In the genomic region with DNA sequence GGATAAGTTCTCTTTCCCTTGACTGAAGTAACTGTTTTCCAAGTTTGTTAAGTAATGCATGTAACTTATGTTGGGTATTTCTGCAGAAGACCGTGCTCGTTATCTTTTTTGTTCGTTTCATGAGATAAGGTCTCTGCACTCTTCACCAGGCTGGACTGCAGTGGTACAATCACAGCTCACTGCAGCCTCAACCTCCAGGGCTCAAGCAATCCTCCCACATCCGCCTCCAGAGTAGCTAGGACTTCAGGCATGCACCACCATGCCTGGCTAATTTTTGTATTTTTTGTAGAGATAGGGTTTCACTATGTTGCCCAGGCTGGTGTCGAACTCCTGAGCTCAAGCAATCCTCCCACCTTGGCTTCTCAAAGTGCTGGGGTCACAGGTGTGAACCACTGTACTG, we compare ENCODE assay signal across 6 cellular contexts.
DNase-seq lines count a peak whose midpoint lies in the region; ATAC-seq, FAIRE-seq and TF ChIP-seq lines count a peak whose summit lies in the region.
"Not testable (repeated sequence)": the region's sequence is repeated elsewhere in the genome, so short reads cannot be mapped to it uniquely, and the experiment has no call there.

No MANE protein-coding gene starts in this region.

- H3K9me3 ChIP-seq in CD8-positive, alpha-beta T cell (ENCODE audit: low read length); T-helper 17 cell (ENCODE audit: control insufficient read depth, low read length, poor library complexity, severe bottlenecking); keratinocyte (ENCODE audit: control insufficient read depth, low read depth, low read length); trophoblast cell (ENCODE audit: insufficient read depth, low read depth, low read length): not testable (repeated sequence)

- not testable (repeated sequence) for H3K79me2 ChIP-seq in keratinocyte (ENCODE audit: control insufficient read depth, insufficient read depth, low read length); trophoblast cell (ENCODE audit: control insufficient read depth, insufficient read depth, low read length, poor library complexity)

- not testable (repeated sequence) for H3K27me3 ChIP-seq in CD8-positive, alpha-beta T cell (ENCODE audit: insufficient read depth, low read length); bronchial epithelial cell (ENCODE audit: control insufficient read depth, insufficient read depth, low read length); keratinocyte (ENCODE audit: control insufficient read depth, extremely low read depth, insufficient read depth, low read length); trophoblast cell (ENCODE audit: insufficient read depth, low read length)

- not testable (repeated sequence) for H3K4me1 ChIP-seq in CD8-positive, alpha-beta T cell (ENCODE audit: insufficient read depth, low read length); keratinocyte (ENCODE audit: control insufficient read depth, extremely low read depth, insufficient read depth, low read length); trophoblast cell (ENCODE audit: control insufficient read depth in 1 of 2, insufficient read depth in 2 of 2, low read length in 2 of 2)

- not testable (repeated sequence) for H2AK5ac ChIP-seq in trophoblast cell (ENCODE audit: low read length)

- H3K27ac Mint-ChIP-seq in CD8-positive, alpha-beta T cell: peak overlapping the region; percentile 18
- peak overlapping the region; percentile 32 for H3K27ac Mint-ChIP-seq in T-helper 17 cell
- H3K27ac Mint-ChIP-seq in stimulated activated effector memory CD8-positive, alpha-beta T cell treated with anti-CD3 and anti-CD28 coated beads, Interleukin-12 subunit alpha, Interleukin-12 subunit beta, amount 100 ng/mL, for 72 hours: peak overlapping the region; percentile 38

- H4K20me1 ChIP-seq in keratinocyte (ENCODE audit: control insufficient read depth, extremely low read depth, insufficient read depth, low read length): not testable (repeated sequence)

- not testable (repeated sequence) for H4K12ac ChIP-seq in trophoblast cell (ENCODE audit: low read depth, low read length)

- intact Hi-C loops in CD8-positive, alpha-beta T cell (cut with DNase I, micrococcal nuclease): not testable (repeated sequence)

- H3K4me3 ChIP-seq in CD8-positive, alpha-beta T cell (ENCODE audit: low read depth, low read length); bronchial epithelial cell (ENCODE audit: low read depth, low read length); keratinocyte (ENCODE audit: control insufficient read depth in 2 of 3, extremely low read depth in 1 of 3, insufficient read depth in 2 of 3, low read depth in 1 of 3, low read length in 3 of 3); trophoblast cell (ENCODE audit: low read depth, low read length): not testable (repeated sequence)

- not testable (repeated sequence) for H3K36me3 ChIP-seq in CD8-positive, alpha-beta T cell (ENCODE audit: insufficient read depth, low read length); bronchial epithelial cell (ENCODE audit: control insufficient read depth, insufficient read depth, low read length); keratinocyte (ENCODE audit: control insufficient read depth in 2 of 2, extremely low read depth in 1 of 2, insufficient read depth in 2 of 2, low read length in 2 of 2); trophoblast cell (ENCODE audit: control insufficient read depth in 1 of 2, insufficient read depth in 2 of 2, low read length in 2 of 2)

- H3K4me2 ChIP-seq in keratinocyte (ENCODE audit: control insufficient read depth, extremely low read depth, insufficient read depth, low read depth, low read length); trophoblast cell (ENCODE audit: low read length): not testable (repeated sequence)

- dilution Hi-C loops in keratinocyte (cut with MboI; ENCODE audit: extremely low pct_ligation_motif_present, low sequenced_read_pairs): not testable (repeated sequence)

- H3K4ac ChIP-seq in trophoblast cell (ENCODE audit: low read depth, low read length): not testable (repeated sequence)

- FAIRE-seq in bronchial epithelial cell (lab: Jason Lieb, UNC): peak; percentile 43
- FAIRE-seq in keratinocyte (lab: Jason Lieb, UNC): peak; percentile 5

- not testable (repeated sequence) for H4K91ac ChIP-seq in trophoblast cell (ENCODE audit: low read depth, low read length)

- WGBS in trophoblast cell (ENCODE audit: extremely low coverage, insufficient coverage, insufficient read length): no CpG with 5 or more reads among the region's 5 CpGs

- not testable (repeated sequence) for ATAC-seq in CD8-positive, alpha-beta T cell; T-helper 17 cell; stimulated activated effector memory CD8-positive, alpha-beta T cell treated with anti-CD3 and anti-CD28 coated beads, Interleukin-12 subunit alpha, Interleukin-12 subunit beta, amount 100 ng/mL, for 72 hours

- H3K4me1 Mint-ChIP-seq in CD8-positive, alpha-beta T cell (ENCODE audit: low read depth); T-helper 17 cell; stimulated activated effector memory CD8-positive, alpha-beta T cell treated with anti-CD3 and anti-CD28 coated beads, Interleukin-12 subunit alpha, Interleukin-12 subunit beta, amount 100 ng/mL, for 72 hours: not testable (repeated sequence)

- H3K36me3 Mint-ChIP-seq in CD8-positive, alpha-beta T cell: peaks cover 48% of the 10 kb centered on the region
- not testable (repeated sequence) for H3K36me3 Mint-ChIP-seq in T-helper 17 cell (ENCODE audit: low read depth)
- H3K36me3 Mint-ChIP-seq in stimulated activated effector memory CD8-positive, alpha-beta T cell treated with anti-CD3 and anti-CD28 coated beads, Interleukin-12 subunit alpha, Interleukin-12 subunit beta, amount 100 ng/mL, for 72 hours: peaks cover 59% of the 10 kb centered on the region

- CTCF ChIA-PET in CD8-positive, alpha-beta T cell (lab: Charles Lee): not testable (repeated sequence)

- H2BK12ac ChIP-seq in trophoblast cell (ENCODE audit: low read length): not testable (repeated sequence)

- not testable (repeated sequence) for H3K14ac ChIP-seq in trophoblast cell (ENCODE audit: low read length)

- H2BK120ac ChIP-seq in trophoblast cell (ENCODE audit: insufficient read depth, low read length, poor library complexity): not testable (repeated sequence)

- H3K9me1 ChIP-seq in keratinocyte (ENCODE audit: control insufficient read depth, extremely low read depth, insufficient read depth, low read length): not testable (repeated sequence)

- H3K79me1 ChIP-seq in trophoblast cell (ENCODE audit: low read length): not testable (repeated sequence)

- not testable (repeated sequence) for TF ChIP-seq CTCF in CD8-positive, alpha-beta T cell (IDR thresholded peaks at IDR 0.05); bronchial epithelial cell (IDR thresholded peaks at IDR 0.05; ENCODE audit: insufficient read depth, low read length, severe bottlenecking); keratinocyte (optimal IDR thresholded peaks at IDR 0.05 in 1 of 3, IDR thresholded peaks at IDR 0.05 in 1 of 3, conservative IDR thresholded peaks at IDR 0.05 in 1 of 3; ENCODE audit: extremely low read depth in 1 of 3, insufficient read depth in 2 of 3, low read length in 3 of 3)

- H3K27ac ChIP-seq in CD8-positive, alpha-beta T cell (ENCODE audit: low read depth, low read length); keratinocyte (ENCODE audit: control insufficient read depth, insufficient read depth, low read length); trophoblast cell (ENCODE audit: low read depth, low read length): not testable (repeated sequence)

- not testable (repeated sequence) for H3K9ac ChIP-seq in keratinocyte (ENCODE audit: control insufficient read depth, extremely low read depth, insufficient read depth, low read length); trophoblast cell (ENCODE audit: low read length)

- H3K18ac ChIP-seq in trophoblast cell (ENCODE audit: low read length): not testable (repeated sequence)

- not testable (repeated sequence) for DNase-seq in CD8-positive, alpha-beta T cell; T-helper 17 cell; bronchial epithelial cell (ENCODE audit: low read depth); keratinocyte (ENCODE audit: low read depth, low spot score); stimulated activated effector memory CD8-positive, alpha-beta T cell treated with anti-CD3 and anti-CD28 coated beads, Interleukin-12 subunit alpha, Interleukin-12 subunit beta, amount 100 ng/mL, for 72 hours (ENCODE audit: low spot score in 2 of 2)
- DNase-seq in trophoblast cell: peak; percentile 77 to 78

- not testable (repeated sequence) for H3K23ac ChIP-seq in trophoblast cell (ENCODE audit: low read length)

- H3K4me3 Mint-ChIP-seq in CD8-positive, alpha-beta T cell; T-helper 17 cell; stimulated activated effector memory CD8-positive, alpha-beta T cell treated with anti-CD3 and anti-CD28 coated beads, Interleukin-12 subunit alpha, Interleukin-12 subunit beta, amount 100 ng/mL, for 72 hours: not testable (repeated sequence)

- H3K9me3 Mint-ChIP-seq in CD8-positive, alpha-beta T cell; stimulated activated effector memory CD8-positive, alpha-beta T cell treated with anti-CD3 and anti-CD28 coated beads, Interleukin-12 subunit alpha, Interleukin-12 subunit beta, amount 100 ng/mL, for 72 hours: not testable (repeated sequence)

- not testable (repeated sequence) for H2AFZ ChIP-seq in keratinocyte (ENCODE audit: control insufficient read depth, low read length); trophoblast cell (ENCODE audit: insufficient read depth, low read length, poor library complexity)

- H3K27me3 Mint-ChIP-seq in CD8-positive, alpha-beta T cell (ENCODE audit: low read depth); T-helper 17 cell: not testable (repeated sequence)

- POLR2A ChIA-PET in CD8-positive, alpha-beta T cell (lab: Charles Lee): not testable (repeated sequence)

- not testable (repeated sequence) for H4K8ac ChIP-seq in trophoblast cell (ENCODE audit: low read depth, low read length)

- H2BK5ac ChIP-seq in trophoblast cell (ENCODE audit: low read depth, low read length, poor library complexity): not testable (repeated sequence)
